ENCODE assay signal across 4 cellular contexts in the genomic region with DNA sequence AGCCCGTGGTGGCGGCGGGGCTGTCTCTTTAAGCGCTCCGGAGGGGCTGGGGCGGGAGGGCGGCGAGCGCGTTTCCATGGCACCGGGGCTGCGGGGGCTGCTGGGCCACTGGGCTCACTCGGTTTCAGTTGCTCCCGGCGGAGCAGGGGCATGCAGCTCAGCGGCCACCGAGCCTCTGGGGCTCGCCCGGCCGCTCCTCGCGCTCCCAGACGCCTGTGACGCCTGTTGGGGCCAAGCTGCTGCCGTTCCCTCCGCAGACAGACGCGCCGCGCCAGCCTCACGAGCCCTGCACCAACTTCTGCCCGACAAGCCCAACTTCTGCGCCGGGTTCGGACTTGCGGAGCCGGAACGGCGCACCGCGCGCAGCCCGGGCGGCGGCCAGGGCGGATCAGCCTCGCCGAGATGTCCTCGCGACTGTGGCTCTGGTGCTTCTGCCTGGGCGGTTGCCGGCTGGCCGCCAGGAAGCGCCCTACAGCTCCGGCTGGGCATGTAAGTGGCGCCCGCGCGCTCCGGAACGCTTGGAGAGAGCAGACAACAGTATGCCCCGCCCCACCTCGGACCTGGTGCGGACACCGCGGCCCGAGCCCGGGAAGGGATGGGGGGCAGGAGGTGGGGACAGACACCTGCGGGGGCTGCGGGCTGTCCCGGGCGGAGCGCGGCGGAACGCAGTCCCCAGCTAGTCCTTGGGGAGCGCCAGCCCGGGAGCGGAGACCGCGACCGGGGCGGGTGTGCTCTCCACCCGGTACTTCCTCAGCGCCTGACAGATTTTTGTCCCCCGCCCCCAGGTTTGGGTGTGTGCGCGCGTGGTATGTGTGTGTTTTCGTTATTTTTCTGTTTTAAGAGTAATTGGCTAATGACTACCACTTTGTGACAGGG.
TF ChIP-seq lines count a peak whose summit lies in the region.

No MANE protein-coding gene starts in this region.

TF ChIP-seq in A549, 52 proteins besides CTCF, POLR2A, EP300 and RAD21:
- TF ChIP-seq CHD4 (IDR thresholded peaks at IDR 0.05; ENCODE audit: borderline replicate concordance) = no peak
- peak; percentile 72 for TF ChIP-seq MAX (IDR thresholded peaks at IDR 0.05)
- TF ChIP-seq HDAC2 (IDR thresholded peaks at IDR 0.05) = peak; percentile 95
- TF ChIP-seq E2F6 (IDR thresholded peaks at IDR 0.05; ENCODE audit: borderline replicate concordance, low read depth) = peak; percentile 58
TF ChIP-seq in A549: peak in this region for 3.

TF ChIP-seq in HEK293, 187 proteins besides CTCF, POLR2A, EP300 and RAD21 (continues in another document):
- TF ChIP-seq ZFP3 (tag by site-specific recombination; IDR thresholded peaks at IDR 0.05; ENCODE audit: low read depth) = no peak
- peak; percentile 54 for TF ChIP-seq ZNF121 (tag by site-specific recombination; IDR thresholded peaks at IDR 0.05)
- TF ChIP-seq ZNF324 (tag by site-specific recombination; IDR thresholded peaks at IDR 0.05) = 0 out of 2 replicates have a peak, but pooled peaks have one; percentile 22
- TF ChIP-seq, protein P1, sequence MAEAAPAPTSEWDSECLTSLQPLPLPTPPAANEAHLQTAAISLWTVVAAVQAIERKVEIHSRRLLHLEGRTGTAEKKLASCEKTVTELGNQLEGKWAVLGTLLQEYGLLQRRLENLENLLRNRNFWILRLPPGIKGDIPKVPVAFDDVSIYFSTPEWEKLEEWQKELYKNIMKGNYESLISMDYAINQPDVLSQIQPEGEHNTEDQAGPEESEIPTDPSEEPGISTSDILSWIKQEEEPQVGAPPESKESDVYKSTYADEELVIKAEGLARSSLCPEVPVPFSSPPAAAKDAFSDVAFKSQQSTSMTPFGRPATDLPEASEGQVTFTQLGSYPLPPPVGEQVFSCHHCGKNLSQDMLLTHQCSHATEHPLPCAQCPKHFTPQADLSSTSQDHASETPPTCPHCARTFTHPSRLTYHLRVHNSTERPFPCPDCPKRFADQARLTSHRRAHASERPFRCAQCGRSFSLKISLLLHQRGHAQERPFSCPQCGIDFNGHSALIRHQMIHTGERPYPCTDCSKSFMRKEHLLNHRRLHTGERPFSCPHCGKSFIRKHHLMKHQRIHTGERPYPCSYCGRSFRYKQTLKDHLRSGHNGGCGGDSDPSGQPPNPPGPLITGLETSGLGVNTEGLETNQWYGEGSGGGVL (tag by site-specific recombination; IDR thresholded peaks at IDR 0.05) = peak; percentile 62; the same call in 1 of the 2 replicates
- peak; percentile 69 for TF ChIP-seq SCRT2 (tag by site-specific recombination; IDR thresholded peaks at IDR 0.05)
- TF ChIP-seq ZNF335 (tag by site-specific recombination; conservative IDR thresholded peaks at IDR 0.05) = peak; percentile 93
- TF ChIP-seq ZSCAN30 (tag by site-specific recombination; IDR thresholded peaks at IDR 0.05) = peak; percentile 74
- TF ChIP-seq KLF9 (tag by site-specific recombination; IDR thresholded peaks at IDR 0.05; ENCODE audit: low read depth) = peak; percentile 69
- TF ChIP-seq KLF17 (tag by site-specific recombination; IDR thresholded peaks at IDR 0.05) = 0 out of 2 replicates have a peak, but pooled peaks have one; percentile 34
- no peak for TF ChIP-seq ZNF302 (tag by site-specific recombination; IDR thresholded peaks at IDR 0.05; ENCODE audit: low read depth)
- TF ChIP-seq ZNF2 (tag by site-specific recombination; IDR thresholded peaks at IDR 0.05) = peak; percentile 90
- peak; percentile 62; the same call in 1 of the 2 replicates for TF ChIP-seq ZNF629 (tag by site-specific recombination; IDR thresholded peaks at IDR 0.05)
- no peak for TF ChIP-seq ZSCAN18 (tag by site-specific recombination; IDR thresholded peaks at IDR 0.05)
- peak; percentile 92 for TF ChIP-seq ZBTB20 (tag by site-specific recombination; IDR thresholded peaks at IDR 0.05)
- no peak for TF ChIP-seq ZNF658 (tag by site-specific recombination; IDR thresholded peaks at IDR 0.05)
- peak; percentile 16; the same call in 1 of the 2 replicates for TF ChIP-seq KLF7 (tag by site-specific recombination; IDR thresholded peaks at IDR 0.05; ENCODE audit: borderline replicate concordance)

TF ChIP-seq in SK-N-SH, 30 proteins besides CTCF, POLR2A, EP300 and RAD21:
- TF ChIP-seq MXI1 (IDR thresholded peaks at IDR 0.05; ENCODE audit: low read depth, low read length) (peak; percentile 65), FOXJ3 (CRISPR knock-in tag; IDR thresholded peaks at IDR 0.05) (0 out of 2 replicates have a peak, but pooled peaks have one; percentile 13), MAX (IDR thresholded peaks at IDR 0.05; ENCODE audit: low read depth) (0 out of 2 replicates have a peak, but pooled peaks have one; percentile 17), SMC3 (IDR thresholded peaks at IDR 0.05; ENCODE audit: low read depth, low read length) (peak; percentile 28; the same call in 1 of the 2 replicates), POLR2AphosphoS5 (IDR thresholded peaks at IDR 0.05; ENCODE audit: low read depth, low read length) (no peak)

TF ChIP-seq in HepG2, 621 proteins besides CTCF, POLR2A, EP300 and RAD21 (continued from another document and continues in another):
- TF ChIP-seq ZGPAT (CRISPR knock-in tag; IDR thresholded peaks at IDR 0.05) (peak; percentile 37; the same call in 1 of the 2 replicates), ZNF331 (CRISPR knock-in tag; IDR thresholded peaks at IDR 0.05) (0 out of 2 replicates have a peak, but pooled peaks have one; percentile 37), ARHGAP35 (CRISPR knock-in tag; IDR thresholded peaks at IDR 0.05; ENCODE audit: borderline replicate concordance) (peak; percentile 79; the same call in 1 of the 2 replicates), ZBTB38 (CRISPR knock-in tag; IDR thresholded peaks at IDR 0.05) (peak; percentile 34; the same call in 1 of the 2 replicates), ZSCAN20 (CRISPR knock-in tag; IDR thresholded peaks at IDR 0.05; ENCODE audit: borderline replicate concordance) (0 out of 2 replicates have a peak, but pooled peaks have one; percentile 73), ZXDC (CRISPR knock-in tag; IDR thresholded peaks at IDR 0.05) (no peak)
- TF ChIP-seq, protein P2, sequence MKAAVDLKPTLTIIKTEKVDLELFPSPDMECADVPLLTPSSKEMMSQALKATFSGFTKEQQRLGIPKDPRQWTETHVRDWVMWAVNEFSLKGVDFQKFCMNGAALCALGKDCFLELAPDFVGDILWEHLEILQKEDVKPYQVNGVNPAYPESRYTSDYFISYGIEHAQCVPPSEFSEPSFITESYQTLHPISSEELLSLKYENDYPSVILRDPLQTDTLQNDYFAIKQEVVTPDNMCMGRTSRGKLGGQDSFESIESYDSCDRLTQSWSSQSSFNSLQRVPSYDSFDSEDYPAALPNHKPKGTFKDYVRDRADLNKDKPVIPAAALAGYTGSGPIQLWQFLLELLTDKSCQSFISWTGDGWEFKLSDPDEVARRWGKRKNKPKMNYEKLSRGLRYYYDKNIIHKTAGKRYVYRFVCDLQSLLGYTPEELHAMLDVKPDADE (CRISPR knock-in tag; IDR thresholded peaks at IDR 0.05) = no peak
- TF ChIP-seq, protein P3, sequence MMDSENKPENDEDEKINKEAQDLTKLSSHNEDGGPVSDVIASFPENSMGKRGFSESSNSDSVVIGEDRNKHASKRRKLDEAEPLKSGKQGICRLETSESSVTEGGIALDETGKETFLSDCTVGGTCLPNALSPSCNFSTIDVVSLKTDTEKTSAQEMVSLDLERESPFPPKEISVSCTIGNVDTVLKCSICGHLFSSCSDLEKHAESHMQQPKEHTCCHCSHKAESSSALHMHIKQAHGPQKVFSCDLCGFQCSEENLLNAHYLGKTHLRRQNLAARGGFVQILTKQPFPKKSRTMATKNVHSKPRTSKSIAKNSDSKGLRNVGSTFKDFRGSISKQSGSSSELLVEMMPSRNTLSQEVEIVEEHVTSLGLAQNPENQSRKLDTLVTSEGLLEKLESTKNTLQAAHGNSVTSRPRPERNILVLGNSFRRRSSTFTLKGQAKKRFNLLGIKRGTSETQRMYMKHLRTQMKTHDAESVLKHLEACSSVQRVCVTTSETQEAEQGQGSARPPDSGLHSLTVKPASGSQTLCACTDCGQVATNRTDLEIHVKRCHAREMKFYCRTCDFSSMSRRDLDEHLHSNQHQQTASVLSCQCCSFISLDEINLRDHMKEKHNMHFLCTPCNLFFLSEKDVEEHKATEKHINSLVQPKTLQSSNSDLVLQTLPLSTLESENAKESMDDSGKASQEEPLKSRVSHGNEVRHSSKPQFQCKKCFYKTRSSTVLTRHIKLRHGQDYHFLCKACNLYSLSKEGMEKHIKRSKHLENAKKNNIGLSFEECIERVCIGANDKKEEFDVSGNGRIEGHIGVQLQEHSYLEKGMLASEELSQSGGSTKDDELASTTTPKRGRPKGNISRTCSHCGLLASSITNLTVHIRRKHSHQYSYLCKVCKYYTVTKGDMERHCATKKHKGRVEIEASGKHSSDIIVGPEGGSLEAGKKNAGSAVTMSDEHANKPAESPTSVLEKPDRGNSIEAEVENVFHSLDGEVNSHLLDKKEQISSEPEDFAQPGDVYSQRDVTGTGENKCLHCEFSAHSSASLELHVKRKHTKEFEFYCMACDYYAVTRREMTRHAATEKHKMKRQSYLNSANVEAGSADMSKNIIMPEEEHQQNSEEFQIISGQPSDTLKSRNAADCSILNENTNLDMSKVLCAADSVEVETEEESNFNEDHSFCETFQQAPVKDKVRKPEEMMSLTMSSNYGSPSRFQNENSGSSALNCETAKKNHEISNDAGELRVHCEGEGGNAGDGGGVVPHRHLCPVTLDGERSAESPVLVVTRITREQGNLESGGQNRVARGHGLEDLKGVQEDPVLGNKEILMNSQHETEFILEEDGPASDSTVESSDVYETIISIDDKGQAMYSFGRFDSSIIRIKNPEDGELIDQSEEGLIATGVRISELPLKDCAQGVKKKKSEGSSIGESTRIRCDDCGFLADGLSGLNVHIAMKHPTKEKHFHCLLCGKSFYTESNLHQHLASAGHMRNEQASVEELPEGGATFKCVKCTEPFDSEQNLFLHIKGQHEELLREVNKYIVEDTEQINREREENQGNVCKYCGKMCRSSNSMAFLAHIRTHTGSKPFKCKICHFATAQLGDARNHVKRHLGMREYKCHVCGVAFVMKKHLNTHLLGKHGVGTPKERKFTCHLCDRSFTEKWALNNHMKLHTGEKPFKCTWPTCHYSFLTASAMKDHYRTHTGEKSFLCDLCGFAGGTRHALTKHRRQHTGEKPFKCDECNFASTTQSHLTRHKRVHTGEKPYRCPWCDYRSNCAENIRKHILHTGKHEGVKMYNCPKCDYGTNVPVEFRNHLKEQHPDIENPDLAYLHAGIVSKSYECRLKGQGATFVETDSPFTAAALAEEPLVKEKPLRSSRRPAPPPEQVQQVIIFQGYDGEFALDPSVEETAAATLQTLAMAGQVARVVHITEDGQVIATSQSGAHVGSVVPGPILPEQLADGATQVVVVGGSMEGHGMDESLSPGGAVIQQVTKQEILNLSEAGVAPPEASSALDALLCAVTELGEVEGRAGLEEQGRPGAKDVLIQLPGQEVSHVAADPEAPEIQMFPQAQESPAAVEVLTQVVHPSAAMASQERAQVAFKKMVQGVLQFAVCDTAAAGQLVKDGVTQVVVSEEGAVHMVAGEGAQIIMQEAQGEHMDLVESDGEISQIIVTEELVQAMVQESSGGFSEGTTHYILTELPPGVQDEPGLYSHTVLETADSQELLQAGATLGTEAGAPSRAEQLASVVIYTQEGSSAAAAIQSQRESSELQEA (CRISPR knock-in tag; IDR thresholded peaks at IDR 0.05; ENCODE audit: not compliant biosample characterization) = peak; percentile 42
- TF ChIP-seq, protein P4, sequence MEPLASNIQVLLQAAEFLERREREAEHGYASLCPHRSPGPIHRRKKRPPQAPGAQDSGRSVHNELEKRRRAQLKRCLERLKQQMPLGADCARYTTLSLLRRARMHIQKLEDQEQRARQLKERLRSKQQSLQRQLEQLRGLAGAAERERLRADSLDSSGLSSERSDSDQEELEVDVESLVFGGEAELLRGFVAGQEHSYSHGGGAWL (CRISPR knock-in tag; IDR thresholded peaks at IDR 0.05) = 0 out of 2 replicates have a peak, but pooled peaks have one; percentile 69
- TF ChIP-seq, protein P5, sequence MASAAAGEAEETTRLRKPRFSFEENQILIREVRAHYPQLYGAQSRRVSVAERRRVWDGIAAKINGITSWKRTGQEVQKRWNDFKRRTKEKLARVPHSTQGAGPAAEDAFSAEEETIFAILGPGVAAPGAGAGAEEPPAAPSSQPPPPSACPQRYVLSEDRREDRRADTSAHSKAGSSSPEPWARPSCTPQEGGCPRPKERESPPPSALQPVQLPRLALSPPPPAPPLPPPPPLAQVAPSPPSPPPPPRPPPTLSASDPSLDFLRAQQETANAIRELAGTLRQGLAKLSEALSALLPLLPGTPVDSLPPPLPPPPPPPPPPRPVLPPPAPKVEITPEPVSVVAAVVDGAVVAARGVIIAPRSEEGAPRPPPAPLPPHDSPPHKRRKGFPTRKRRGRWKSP (CRISPR knock-in tag; IDR thresholded peaks at IDR 0.05) = peak; percentile 76; the same call in 1 of the 2 replicates
